Comparison of ENCODE assay signal across 1 cellular context in the genomic region with DNA sequence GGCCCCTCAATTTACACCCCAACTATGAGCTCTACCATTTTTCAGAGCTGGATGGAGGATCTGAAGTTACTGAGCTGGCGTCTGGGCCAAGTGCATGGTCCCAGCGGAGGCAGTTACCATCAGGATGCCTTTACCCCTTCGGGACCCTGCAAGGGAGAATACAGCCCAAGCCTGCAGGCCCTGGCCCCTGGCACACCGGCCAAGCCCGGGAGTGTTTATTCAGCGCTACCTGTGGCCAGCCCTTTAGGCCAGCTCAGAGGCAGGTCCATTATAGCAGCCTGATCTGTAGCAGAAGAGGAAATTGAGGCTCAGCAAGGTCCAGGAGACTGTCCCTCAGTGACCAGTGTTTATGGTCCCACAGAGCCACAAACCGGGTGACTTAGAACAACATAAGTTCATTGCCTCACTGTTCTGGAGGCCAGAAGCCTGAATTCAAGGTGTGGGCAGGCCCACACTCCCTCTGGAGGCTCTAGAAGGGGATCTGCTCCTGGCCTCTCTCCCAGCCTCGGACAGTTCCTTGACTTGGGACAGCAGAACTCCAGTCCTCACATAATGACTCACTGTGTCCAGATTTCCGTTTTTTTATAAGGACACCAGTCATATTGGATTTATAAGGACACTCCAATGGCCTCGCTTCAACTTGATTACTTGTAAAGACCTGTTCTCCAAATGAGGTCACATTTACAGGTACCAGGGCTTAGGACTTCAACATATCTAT.
TF ChIP-seq lines count a peak whose summit lies in the region.

No MANE protein-coding gene starts in this region.

TF ChIP-seq in IMR-90, 13 proteins besides CTCF, POLR2A, EP300 and RAD21:
- TF ChIP-seq CHD1 (IDR thresholded peaks at IDR 0.05; ENCODE audit: low read depth, low read length) (no peak), CEBPB (IDR thresholded peaks at IDR 0.05; ENCODE audit: low read depth, low read length) (no peak), BHLHE40 (IDR thresholded peaks at IDR 0.05; ENCODE audit: low read depth, low read length) (no peak), MAZ (IDR thresholded peaks at IDR 0.05; ENCODE audit: borderline replicate concordance, low read depth, low read length) (no peak), MXI1 (IDR thresholded peaks at IDR 0.05; ENCODE audit: borderline replicate concordance, low read depth, low read length) (no peak), MAFK (IDR thresholded peaks at IDR 0.05; ENCODE audit: low read depth, low read length) (no peak), NFE2L2 (IDR thresholded peaks at IDR 0.05; ENCODE audit: low read depth, low read length) (no peak), RCOR1 (IDR thresholded peaks at IDR 0.05; ENCODE audit: insufficient replicate concordance, low read length) (no peak), SMC3 (IDR thresholded peaks at IDR 0.05; ENCODE audit: low read depth, low read length) (no peak), FOS (IDR thresholded peaks at IDR 0.05; ENCODE audit: low read depth, low read length) (no peak), RFX5 (IDR thresholded peaks at IDR 0.05; ENCODE audit: low read depth, low read length) (no peak)
- TF ChIP-seq, protein P1, sequence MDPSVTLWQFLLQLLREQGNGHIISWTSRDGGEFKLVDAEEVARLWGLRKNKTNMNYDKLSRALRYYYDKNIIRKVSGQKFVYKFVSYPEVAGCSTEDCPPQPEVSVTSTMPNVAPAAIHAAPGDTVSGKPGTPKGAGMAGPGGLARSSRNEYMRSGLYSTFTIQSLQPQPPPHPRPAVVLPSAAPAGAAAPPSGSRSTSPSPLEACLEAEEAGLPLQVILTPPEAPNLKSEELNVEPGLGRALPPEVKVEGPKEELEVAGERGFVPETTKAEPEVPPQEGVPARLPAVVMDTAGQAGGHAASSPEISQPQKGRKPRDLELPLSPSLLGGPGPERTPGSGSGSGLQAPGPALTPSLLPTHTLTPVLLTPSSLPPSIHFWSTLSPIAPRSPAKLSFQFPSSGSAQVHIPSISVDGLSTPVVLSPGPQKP (IDR thresholded peaks at IDR 0.05; ENCODE audit: borderline replicate concordance, low read depth, low read length) = no peak
- TF ChIP-seq, protein P2, sequence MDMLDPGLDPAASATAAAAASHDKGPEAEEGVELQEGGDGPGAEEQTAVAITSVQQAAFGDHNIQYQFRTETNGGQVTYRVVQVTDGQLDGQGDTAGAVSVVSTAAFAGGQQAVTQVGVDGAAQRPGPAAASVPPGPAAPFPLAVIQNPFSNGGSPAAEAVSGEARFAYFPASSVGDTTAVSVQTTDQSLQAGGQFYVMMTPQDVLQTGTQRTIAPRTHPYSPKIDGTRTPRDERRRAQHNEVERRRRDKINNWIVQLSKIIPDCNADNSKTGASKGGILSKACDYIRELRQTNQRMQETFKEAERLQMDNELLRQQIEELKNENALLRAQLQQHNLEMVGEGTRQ (IDR thresholded peaks at IDR 0.05; ENCODE audit: low read depth, low read length) = no peak
